ENCODE assay signal across 8 cellular contexts in genomic region chr4:83084956-83085355, GRCh38. TPM values are rescaled to one million over a fixed set of nuclear protein-coding genes. Genes with fewer than 3 reads are reported as not detected.
A peak's percentile ranks its signal among the peaks of the same experiment; 100 is the strongest.
DNase-seq lines count a peak whose midpoint lies in the region; ATAC-seq and TF ChIP-seq lines count a peak whose summit lies in the region.
"Not testable (repeated sequence)": the region's sequence is repeated elsewhere in the genome, so short reads cannot be mapped to it uniquely, and the experiment has no call there.
"Had no signal": no experiment of that assay in that cellular context is flagged by ENCODE, and none has a peak within 500 bp of the region (broad histone marks: within the 10 kb centered on the region; RNA-seq: fewer than 3 reads in every experiment).

No MANE protein-coding gene starts in this region.

- H3K4me3 Mint-ChIP-seq in CD4-positive, alpha-beta T cell; activated B cell treated with CpG ODN at 0.5 μM for 24 hours; activated naive CD8-positive, alpha-beta T cell treated with anti-CD3 and anti-CD28 coated beads for 36 hours; stimulated activated memory B cell treated with anti-CD40 and anti-IgM and Interleukin-4, amounts not matched to agents 10 μg/mL and 1 μg/mL and 100 μg/mL, for 72 hours: not testable (repeated sequence)
- H3K4me3 Mint-ChIP-seq in IgD-negative memory B cell (peak overlapping the region in 1 of 4 donors; percentile 47), natural killer cell (peak overlapping the region; percentile 40)

- POLR2A ChIA-PET in CD4-positive, alpha-beta T cell (lab: Charles Lee), result interaction anchor here (0.8 to 3.4 kb wide), 12 partner anchors 10 to 199 kb away, joined by 3 to 28 read pairs (median 10); partner anchors contain the start of genes COPS4, COQ2 and PLAC8
- POLR2A ChIA-PET in activated B cell treated with CpG ODN at 0.5 μM for 24 hours (lab: Charles Lee), result interaction anchor here (0.6 to 2.5 kb wide), 6 partner anchors 9 to 199 kb away, joined by 3 to 17 read pairs (median 6); partner anchors contain the start of gene COQ2

- not testable (repeated sequence) for ATAC-seq in CD4-positive, alpha-beta T cell (ENCODE audit: poor library complexity); activated B cell treated with CpG ODN at 0.5 μM for 24 hours (ENCODE audit: low read depth); natural killer cell; stimulated activated memory B cell treated with anti-CD40 and anti-IgM and Interleukin-4, amounts not matched to agents 10 μg/mL and 1 μg/mL and 100 μg/mL, for 72 hours

- CTCF ChIA-PET in CD4-positive, alpha-beta T cell (lab: Charles Lee), result interaction anchor here (1.2 to 3.0 kb wide), 11 partner anchors 8 to 177 kb away, joined by 4 to 11 read pairs (median 7); partner anchors contain the start of gene PLAC8
- CTCF ChIA-PET in activated B cell treated with CpG ODN at 0.5 μM for 24 hours (lab: Charles Lee), result interaction anchor here (1.2 to 3.0 kb wide), 7 partner anchors 10 to 197 kb away, joined by 3 to 20 read pairs (median 9); no protein-coding TSS in a partner anchor

- not testable (repeated sequence) for H3K27ac ChIP-seq in CD4-positive, alpha-beta T cell (ENCODE audit: low read depth, low read length)

- peaks cover 61% of the 10 kb centered on the region for H3K36me3 Mint-ChIP-seq in CD4-positive, alpha-beta T cell (ENCODE audit: low read depth)
- H3K36me3 Mint-ChIP-seq in IgD-negative memory B cell, result not testable (repeated sequence)
- H3K36me3 Mint-ChIP-seq in activated B cell treated with CpG ODN at 0.5 μM for 24 hours (ENCODE audit: low read depth) (peaks cover 46% of the 10 kb centered on the region), natural killer cell (peaks cover 17% of the 10 kb centered on the region)
- H3K36me3 Mint-ChIP-seq in activated naive CD8-positive, alpha-beta T cell treated with anti-CD3 and anti-CD28 coated beads for 36 hours, result peaks cover 38% of the 10 kb centered on the region
- peaks cover 20% of the 10 kb centered on the region for H3K36me3 Mint-ChIP-seq in stimulated activated memory B cell treated with anti-CD40 and anti-IgM and Interleukin-4, amounts not matched to agents 10 μg/mL and 1 μg/mL and 100 μg/mL, for 72 hours

- DNase-seq in CD4-positive, alpha-beta T cell; activated B cell treated with CpG ODN at 0.5 μM for 24 hours; activated naive CD8-positive, alpha-beta T cell treated with anti-CD3 and anti-CD28 coated beads for 36 hours; natural killer cell: not testable (repeated sequence)
- DNase-seq in left kidney (ENCODE audit: low read depth, low spot score), result peak; percentile 10

- intact Hi-C loops in CD4-positive, alpha-beta T cell (cut with DNase I, micrococcal nuclease), result loop anchor here (1.0 to 2.0 kb wide), 3 partner anchors 20 to 127 kb away; no protein-coding TSS in a partner anchor
- intact Hi-C loops in activated B cell treated with CpG ODN at 0.5 μM for 24 hours (cut with micrococcal nuclease) (loop anchor here (1.0 to 2.0 kb wide), 6 partner anchors 11 to 175 kb away; no protein-coding TSS in a partner anchor), natural killer cell (cut with micrococcal nuclease) (loop anchor here (1.0 to 10.0 kb wide), 2 partner anchors 25 to 50 kb away; no protein-coding TSS in a partner anchor)

- peak overlapping the region; percentile 72 for H3K27ac Mint-ChIP-seq in CD4-positive, alpha-beta T cell
- H3K27ac Mint-ChIP-seq in IgD-negative memory B cell (peak overlapping the region; percentile 9 to 91 (median 25)), activated B cell treated with CpG ODN at 0.5 μM for 24 hours (peak overlapping the region; percentile 42), natural killer cell (peak overlapping the region; percentile 86 to 98)
- peak overlapping the region; percentile 27 for H3K27ac Mint-ChIP-seq in activated naive CD8-positive, alpha-beta T cell treated with anti-CD3 and anti-CD28 coated beads for 36 hours
- peak overlapping the region; percentile 71 for H3K27ac Mint-ChIP-seq in stimulated activated memory B cell treated with anti-CD40 and anti-IgM and Interleukin-4, amounts not matched to agents 10 μg/mL and 1 μg/mL and 100 μg/mL, for 72 hours

- H3K27me3 ChIP-seq in CD4-positive, alpha-beta T cell (ENCODE audit: control insufficient read depth, insufficient read depth, low read length), result not testable (repeated sequence)

- H3K4me1 Mint-ChIP-seq in CD4-positive, alpha-beta T cell (ENCODE audit: low read depth), result peaks cover 63% of the 10 kb centered on the region
- H3K4me1 Mint-ChIP-seq in IgD-negative memory B cell (peaks cover 23 to 32% (median 32%) of the 10 kb centered on the region in 3 donors), activated B cell treated with CpG ODN at 0.5 μM for 24 hours (peaks cover 46% of the 10 kb centered on the region), natural killer cell (peaks cover 72% of the 10 kb centered on the region in 2 donors)
- H3K4me1 Mint-ChIP-seq in activated naive CD8-positive, alpha-beta T cell treated with anti-CD3 and anti-CD28 coated beads for 36 hours, result peaks cover 40% of the 10 kb centered on the region
- H3K4me1 Mint-ChIP-seq in stimulated activated memory B cell treated with anti-CD40 and anti-IgM and Interleukin-4, amounts not matched to agents 10 μg/mL and 1 μg/mL and 100 μg/mL, for 72 hours, result peaks cover 49% of the 10 kb centered on the region

- H3K27me3 Mint-ChIP-seq in CD4-positive, alpha-beta T cell; IgD-negative memory B cell; activated B cell treated with CpG ODN at 0.5 μM for 24 hours; activated naive CD8-positive, alpha-beta T cell treated with anti-CD3 and anti-CD28 coated beads for 36 hours; natural killer cell (ENCODE audit: low read depth in 2 of 2); stimulated activated memory B cell treated with anti-CD40 and anti-IgM and Interleukin-4, amounts not matched to agents 10 μg/mL and 1 μg/mL and 100 μg/mL, for 72 hours: not testable (repeated sequence)

- H3K9me3 ChIP-seq in CD4-positive, alpha-beta T cell (ENCODE audit: control insufficient read depth, low read length), result not testable (repeated sequence)

- TF ChIP-seq CTCF in CD4-positive, alpha-beta T cell (IDR thresholded peaks at IDR 0.05); activated B cell treated with CpG ODN at 0.5 μM for 24 hours (IDR thresholded peaks at IDR 0.05); natural killer cell (IDR thresholded peaks at IDR 0.05): not testable (repeated sequence)

- H3K9me3 Mint-ChIP-seq in CD4-positive, alpha-beta T cell; IgD-negative memory B cell; activated B cell treated with CpG ODN at 0.5 μM for 24 hours; activated naive CD8-positive, alpha-beta T cell treated with anti-CD3 and anti-CD28 coated beads for 36 hours; natural killer cell; stimulated activated memory B cell treated with anti-CD40 and anti-IgM and Interleukin-4, amounts not matched to agents 10 μg/mL and 1 μg/mL and 100 μg/mL, for 72 hours: not testable (repeated sequence)

RNA-seq across cellular contexts. Expression of gene PLAC8, which starts 29.6 kb away (rescaled TPM):
- total RNA-seq in CD4-positive, alpha-beta T cell, result 100 to 1,000 TPM; 249 to 259 TPM
- 884 TPM for polyA plus RNA-seq in IgD-negative memory B cell
- 142 and 153 TPM in 2 replicates for total RNA-seq in activated B cell treated with CpG ODN at 0.5 μM for 24 hours
- 100 to 1,000 TPM; 132 to 140 TPM for total RNA-seq in activated naive CD8-positive, alpha-beta T cell treated with anti-CD3 and anti-CD28 coated beads for 36 hours
- total RNA-seq in natural killer cell, result 100 to 1,000 TPM; 684 to 889 (median 821) TPM
- total RNA-seq: IMR-90 had no signal
- polyA plus RNA-seq: IMR-90 had no signal

RNA-seq across cellular contexts. Expression of gene COPS4, which starts 50.0 kb away (rescaled TPM):
- 10 to 100 TPM; 26.0 to 27.6 TPM for total RNA-seq in CD4-positive, alpha-beta T cell
- 40.7 TPM for polyA plus RNA-seq in IgD-negative memory B cell
- 32.7 and 36.7 TPM in 2 replicates for total RNA-seq in activated B cell treated with CpG ODN at 0.5 μM for 24 hours
- total RNA-seq in activated naive CD8-positive, alpha-beta T cell treated with anti-CD3 and anti-CD28 coated beads for 36 hours, result 10 to 100 TPM; 42.6 to 43.9 TPM
- total RNA-seq in natural killer cell, result 10 to 100 TPM; 35.8 to 39.8 (median 36.1) TPM

Comparison
In these comparisons a context has a peak if more than half of its experiments do, and no peak if none do; other contexts are left out.
1. H3K27ac Mint-ChIP-seq: peak in every context shown above with its lines; median percentile 92 in natural killer cell; 72 in CD4-positive, alpha-beta T cell; 71 in stimulated activated memory B cell treated with anti-CD40 and anti-IgM and Interleukin-4, amounts not matched to agents 10 μg/mL and 1 μg/mL and 100 μg/mL, for 72 hours; 42 in activated B cell treated with CpG ODN at 0.5 μM for 24 hours; 27 in activated naive CD8-positive, alpha-beta T cell treated with anti-CD3 and anti-CD28 coated beads for 36 hours; 25 in IgD-negative memory B cell.